Comparison of ENCODE assay signal across 12 cellular contexts in genomic region chr1:194466706-194467105, GRCh38.
DNase-seq lines count a peak whose midpoint lies in the region; TF ChIP-seq lines count a peak whose summit lies in the region.
"Had no signal": no experiment of that assay in that cellular context is flagged by ENCODE, and none has a peak within 500 bp of the region (broad histone marks: within the 10 kb centered on the region; RNA-seq: fewer than 3 reads in every experiment).

No MANE protein-coding gene starts in this region.

- H3K4me1 ChIP-seq in ovary (ENCODE audit: insufficient read depth): no peaks in the 10 kb centered on the region
- H3K4me1 ChIP-seq: Peyer's patch had no signal

- DNase-seq in DMS153 treated with DMSO at 0.1 percent for 48 hours (lab: John Stamatoyannopoulos, UW; ENCODE audit: unreplicated experiment) (peak; percentile 20), DMS153 (lab: John Stamatoyannopoulos, UW) (no peak), NCI-H460 (ENCODE audit: extremely low read depth, low read depth) (peak; percentile 11), endothelial cell (ENCODE audit: low spot score) (peak; percentile 8), pons (ENCODE audit: low spot score) (peak; percentile 63), ovary (no peak), cortex of kidney (lab: John Stamatoyannopoulos, UW) (no peak), NOMO-1 treated with DMSO at 0.1 percent for 48 hours (lab: John Stamatoyannopoulos, UW; ENCODE audit: unreplicated experiment) (no peak)
- DNase-seq: activated T-cell treated with anti-CD3 and anti-CD28 coated beads, Interleukin-2, amount 50 U/mL, for 24 hours; NCI-H1694; Peyer's patch had no signal

- no peaks in the 10 kb centered on the region for H3K9me3 Mint-ChIP-seq in endothelial cell (ENCODE audit: unreplicated experiment)
- H3K9me3 Mint-ChIP-seq: activated T-cell treated with anti-CD3 and anti-CD28 coated beads, Interleukin-2, amount 50 U/mL, for 24 hours; stimulated activated effector memory CD8-positive, alpha-beta T cell treated with anti-CD3 and anti-CD28 coated beads, Interleukin-12 subunit alpha, Interleukin-12 subunit beta, amount 100 ng/mL, for 72 hours had no signal

- intact Hi-C loops in ovary (cut with DNase I): no loop called here

- no peaks in the 10 kb centered on the region for H3K9me3 ChIP-seq in ovary
- H3K9me3 ChIP-seq: Peyer's patch had no signal

- no peaks in the 10 kb centered on the region for H3K36me3 Mint-ChIP-seq in endothelial cell (ENCODE audit: low read depth, unreplicated experiment)
- H3K36me3 Mint-ChIP-seq: stimulated activated effector memory CD8-positive, alpha-beta T cell treated with anti-CD3 and anti-CD28 coated beads, Interleukin-12 subunit alpha, Interleukin-12 subunit beta, amount 100 ng/mL, for 72 hours had no signal

- TF ChIP-seq EP300 in ovary (IDR thresholded peaks at IDR 0.05): no peak

- no peaks in the 10 kb centered on the region for H3K36me3 ChIP-seq in ovary
- H3K36me3 ChIP-seq: Peyer's patch had no signal

- H3K27ac ChIP-seq in ovary: no peak overlapping the region
- H3K27ac ChIP-seq: Peyer's patch had no signal

- TF ChIP-seq POLR2A in ovary (IDR thresholded peaks at IDR 0.05): no peak

- H3K4me1 Mint-ChIP-seq in endothelial cell (ENCODE audit: unreplicated experiment): no peaks in the 10 kb centered on the region
- H3K4me1 Mint-ChIP-seq: stimulated activated effector memory CD8-positive, alpha-beta T cell treated with anti-CD3 and anti-CD28 coated beads, Interleukin-12 subunit alpha, Interleukin-12 subunit beta, amount 100 ng/mL, for 72 hours had no signal

- TF ChIP-seq CTCF in endothelial cell (IDR thresholded peaks at IDR 0.05; ENCODE audit: unreplicated experiment): peak; percentile 13
- TF ChIP-seq CTCF in ovary (IDR thresholded peaks at IDR 0.05): no peak

- 61 to 74% (median 65%) methylated on average over 4 of the region's 4 CpGs for WGBS in ovary, 3 donors

- no peaks in the 10 kb centered on the region for H3K27me3 ChIP-seq in ovary
- H3K27me3 ChIP-seq: Peyer's patch had no signal

- no peak overlapping the region for H3K4me3 ChIP-seq in ovary
- H3K4me3 ChIP-seq: Peyer's patch had no signal

- no peaks in the 10 kb centered on the region for H3K27me3 Mint-ChIP-seq in endothelial cell (ENCODE audit: unreplicated experiment)

- no peak overlapping the region for H3K27ac Mint-ChIP-seq in endothelial cell (ENCODE audit: unreplicated experiment)
- H3K27ac Mint-ChIP-seq: activated T-cell treated with anti-CD3 and anti-CD28 coated beads, Interleukin-2, amount 50 U/mL, for 24 hours; stimulated activated effector memory CD8-positive, alpha-beta T cell treated with anti-CD3 and anti-CD28 coated beads, Interleukin-12 subunit alpha, Interleukin-12 subunit beta, amount 100 ng/mL, for 72 hours had no signal

- H3K4me3 Mint-ChIP-seq in endothelial cell (ENCODE audit: unreplicated experiment): no peak overlapping the region
- H3K4me3 Mint-ChIP-seq: activated T-cell treated with anti-CD3 and anti-CD28 coated beads, Interleukin-2, amount 50 U/mL, for 24 hours; stimulated activated effector memory CD8-positive, alpha-beta T cell treated with anti-CD3 and anti-CD28 coated beads, Interleukin-12 subunit alpha, Interleukin-12 subunit beta, amount 100 ng/mL, for 72 hours had no signal

Comparison
In these comparisons a context has a peak if more than half of its experiments do, and no peak if none do; other contexts are left out.
1. DNase-seq: peak in DMS153 treated with DMSO at 0.1 percent for 48 hours (single experiment), NCI-H460 (single experiment), endothelial cell (single experiment) and pons (single experiment); none in DMS153 (single experiment), ovary (0 of 5), cortex of kidney (single experiment) and NOMO-1 treated with DMSO at 0.1 percent for 48 hours (single experiment).